20 cellular contexts compared by ENCODE assay signal in genomic region chr14:80275208-80275850, GRCh38.
DNase-seq lines count a peak whose midpoint lies in the region; ATAC-seq and TF ChIP-seq lines count a peak whose summit lies in the region.
"Had no signal": no experiment of that assay in that cellular context is flagged by ENCODE, and none has a peak within 500 bp of the region (broad histone marks: within the 10 kb centered on the region; RNA-seq: fewer than 3 reads in every experiment).

No MANE protein-coding gene starts in this region.

- no peaks in the 10 kb centered on the region for H3K36me3 ChIP-seq in ACC112 (ENCODE audit: insufficient read depth, low read length)
- H3K36me3 ChIP-seq: transverse colon had no signal

- H3K9me3 Mint-ChIP-seq in HFFc6 = no peaks in the 10 kb centered on the region

- no peak overlapping the region for H3K4me3 Mint-ChIP-seq in HFFc6
- H3K4me3 Mint-ChIP-seq: activated CD8-positive, alpha-beta memory T cell treated with anti-CD3 and anti-CD28 coated beads, Interleukin-2, amount 10 ng/mL, durations not matched to agents 7 days and 5 days; activated naive CD8-positive, alpha-beta T cell treated with anti-CD3 and anti-CD28 coated beads, Interleukin-2, amount 50 U/mL, for 24 hours; stimulated activated naive CD8-positive, alpha-beta T cell treated with anti-CD3 and anti-CD28 coated beads, Interleukin-15, Interleukin-2, amounts not matched to agents 100 ng/mL and 50 ng/mL, for 24 hours had no signal

- no peaks in the 10 kb centered on the region for H3K36me3 Mint-ChIP-seq in HFFc6 (ENCODE audit: low read depth)
- H3K36me3 Mint-ChIP-seq: activated CD8-positive, alpha-beta memory T cell treated with anti-CD3 and anti-CD28 coated beads, Interleukin-2, amount 10 ng/mL, durations not matched to agents 7 days and 5 days had no signal

- no peak overlapping the region for H3K27ac Mint-ChIP-seq in HFFc6
- H3K27ac Mint-ChIP-seq: activated CD8-positive, alpha-beta memory T cell treated with anti-CD3 and anti-CD28 coated beads, Interleukin-2, amount 10 ng/mL, durations not matched to agents 7 days and 5 days; activated naive CD8-positive, alpha-beta T cell treated with anti-CD3 and anti-CD28 coated beads, Interleukin-2, amount 50 U/mL, for 24 hours; activated T-helper 2 cell treated with anti-CD3 and anti-CD28 coated beads, Interferon-gamma antibody, Interleukin-2, Interleukin-4, amounts not matched to agents 10 μg/mL and 5 μg/mL and 100 μg/mL, durations not matched to agents 14 hours and 24 hours and 36 hours; stimulated activated naive CD8-positive, alpha-beta T cell treated with anti-CD3 and anti-CD28 coated beads, Interleukin-15, Interleukin-2, amounts not matched to agents 100 ng/mL and 50 ng/mL, for 24 hours had no signal

- H3K4me1 Mint-ChIP-seq in HFFc6 (ENCODE audit: low read depth) = peaks cover 28% of the 10 kb centered on the region
- H3K4me1 Mint-ChIP-seq: activated CD8-positive, alpha-beta memory T cell treated with anti-CD3 and anti-CD28 coated beads, Interleukin-2, amount 10 ng/mL, durations not matched to agents 7 days and 5 days; activated naive CD8-positive, alpha-beta T cell treated with anti-CD3 and anti-CD28 coated beads, Interleukin-2, amount 50 U/mL, for 24 hours had no signal

- peak overlapping the region; percentile 35; the same call in 1 of the 2 replicates for H3K27ac ChIP-seq in ACC112 (ENCODE audit: low read depth, low read length)
- H3K27ac ChIP-seq: PC-9, transverse colon had no signal

- H2AFZ ChIP-seq in ACC112 (ENCODE audit: low read length, unreplicated experiment) = peak overlapping the region; percentile 39
- H2AFZ ChIP-seq: PC-9 had no signal

- no peak for TF ChIP-seq CTCF in HFFc6 (IDR thresholded peaks at IDR 0.05)

- H3K4me3 ChIP-seq in ACC112 (ENCODE audit: low read depth, low read length) = no peak overlapping the region
- H3K4me3 ChIP-seq: PC-9, transverse colon had no signal

- DNase-seq in HFFc6 (peak; percentile 4), astrocyte of the hippocampus (ENCODE audit: low read depth, low spot score) (peak; percentile 30), foreskin melanocyte (peak; percentile 42), posterior cingulate gyrus (no peak), HuH-7.5 (ENCODE audit: low spot score) (no peak)
- DNase-seq: activated CD8-positive, alpha-beta memory T cell treated with anti-CD3 and anti-CD28 coated beads, Interleukin-2, amount 10 ng/mL, durations not matched to agents 7 days and 5 days; activated naive CD8-positive, alpha-beta T cell treated with anti-CD3 and anti-CD28 coated beads, Interleukin-2, amount 50 U/mL, for 24 hours; Caco-2; NCI-H1417 treated with DMSO at 0.1 percent for 48 hours; NCI-H82; PC-9; stimulated activated CD4-positive, alpha-beta T cell treated with anti-CD3 and anti-CD28 coated beads, Interleukin-1b, Interleukin-23, amount 100 ng/mL, for 48 hours; T1000; transverse colon had no signal

- H3K27me3 ChIP-seq in ACC112 (ENCODE audit: insufficient read depth, low read length) = no peaks in the 10 kb centered on the region
- H3K27me3 ChIP-seq: transverse colon had no signal

- intact Hi-C loops in posterior cingulate gyrus (cut with DNase I) = no loop called here

- no peaks in the 10 kb centered on the region for H3K27me3 Mint-ChIP-seq in HFFc6 (ENCODE audit: insufficient read depth)
- H3K27me3 Mint-ChIP-seq: activated CD8-positive, alpha-beta memory T cell treated with anti-CD3 and anti-CD28 coated beads, Interleukin-2, amount 10 ng/mL, durations not matched to agents 7 days and 5 days; activated naive CD8-positive, alpha-beta T cell treated with anti-CD3 and anti-CD28 coated beads, Interleukin-2, amount 50 U/mL, for 24 hours; stimulated activated naive CD8-positive, alpha-beta T cell treated with anti-CD3 and anti-CD28 coated beads, Interleukin-15, Interleukin-2, amounts not matched to agents 100 ng/mL and 50 ng/mL, for 24 hours had no signal

- H3K4me1 ChIP-seq in ACC112 (ENCODE audit: control insufficient read depth, insufficient read depth, low read length, unreplicated experiment) = peaks cover 27% of the 10 kb centered on the region
- H3K4me1 ChIP-seq: Caco-2, transverse colon had no signal

- ATAC-seq in GM18861 (IDR thresholded peaks at IDR 0.05; ENCODE audit: unreplicated experiment) = no peak
- no peak for ATAC-seq in HG02759 (IDR thresholded peaks at IDR 0.05; ENCODE audit: unreplicated experiment)
- ATAC-seq: activated CD8-positive, alpha-beta memory T cell treated with anti-CD3 and anti-CD28 coated beads, Interleukin-2, amount 10 ng/mL, durations not matched to agents 7 days and 5 days; activated naive CD8-positive, alpha-beta T cell treated with anti-CD3 and anti-CD28 coated beads, Interleukin-2, amount 50 U/mL, for 24 hours; sciatic nerve had no signal

- no peaks in the 10 kb centered on the region for H3K79me2 ChIP-seq in ACC112 (ENCODE audit: control insufficient read depth, insufficient read depth, low read length, unreplicated experiment)

Comparison
In these comparisons a context has a peak if more than half of its experiments do, and no peak if none do; other contexts are left out.
1. DNase-seq: peak in HFFc6 (single experiment), astrocyte of the hippocampus (single experiment) and foreskin melanocyte (single experiment); none in posterior cingulate gyrus (0 of 10) and HuH-7.5 (single experiment).